In the genomic region with DNA sequence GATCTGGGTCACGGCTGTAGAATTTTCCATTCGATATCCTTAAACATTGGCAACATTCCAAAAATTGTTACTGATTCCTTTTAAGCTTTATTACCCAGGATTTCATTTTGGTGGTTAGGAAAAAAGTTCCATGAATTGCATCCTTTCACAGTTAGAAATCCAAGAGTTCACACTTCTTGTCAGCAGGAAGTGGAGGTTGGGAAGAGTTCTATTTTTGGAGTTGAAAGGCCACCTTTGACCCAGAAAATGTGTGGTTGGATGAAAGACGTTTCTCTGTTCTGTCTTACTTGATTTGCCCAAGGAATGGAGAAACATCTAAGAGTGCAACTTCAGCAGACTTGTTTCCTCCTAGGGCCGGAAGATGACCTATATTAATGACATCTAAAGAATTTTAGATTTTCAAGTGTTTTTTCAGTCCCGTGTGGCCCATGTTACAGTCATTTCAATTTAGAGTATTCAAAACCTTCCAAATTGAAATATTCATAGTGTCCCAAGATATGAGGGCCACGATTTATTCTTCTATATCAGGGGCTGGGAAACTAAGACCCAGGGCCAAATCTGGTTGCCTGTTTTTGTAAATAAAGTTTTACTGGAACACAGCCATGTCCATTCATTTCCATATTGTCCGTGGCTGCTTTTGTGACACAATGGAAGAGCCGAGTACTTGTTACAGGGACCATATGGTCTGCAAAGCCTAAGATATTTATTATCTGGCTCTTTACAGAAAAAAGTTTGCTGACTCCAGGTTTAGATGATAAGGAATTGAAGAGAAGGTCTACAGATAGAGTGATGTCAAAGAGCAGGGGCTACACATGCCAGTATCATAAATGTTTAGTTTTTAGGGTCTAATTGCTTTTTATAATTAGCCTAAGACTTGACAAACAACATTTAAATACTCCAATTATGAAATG, we compare ENCODE assay signal across 15 cellular contexts. TPM values are rescaled to one million over a fixed set of nuclear protein-coding genes. Genes with fewer than 3 reads are reported as not detected.
DNase-seq lines count a peak whose midpoint lies in the region; ATAC-seq and TF ChIP-seq lines count a peak whose summit lies in the region.
"Had no signal": no experiment of that assay in that cellular context is flagged by ENCODE, and none has a peak within 500 bp of the region (broad histone marks: within the 10 kb centered on the region; RNA-seq: fewer than 3 reads in every experiment).

No MANE protein-coding gene starts in this region.

- peak overlapping the region; percentile 43 for H3K4me2 ChIP-seq in smooth muscle cell

- peak overlapping the region; percentile 27 for H3K27ac ChIP-seq in smooth muscle cell (ENCODE audit: low read depth)
- H3K27ac ChIP-seq: 22Rv1 had no signal

- H3K4me1 Mint-ChIP-seq in T-helper 17 cell = peaks cover 16% of the 10 kb centered on the region

- H3K27ac Mint-ChIP-seq in T-helper 17 cell = no peak overlapping the region
- H3K27ac Mint-ChIP-seq: activated CD4-positive, alpha-beta memory T cell treated with anti-CD3 and anti-CD28 coated beads, Interleukin-2, amount 10 ng/mL, durations not matched to agents 7 days and 5 days; natural killer cell had no signal

- H4K20me1 ChIP-seq in smooth muscle cell (ENCODE audit: low read depth) = no peaks in the 10 kb centered on the region

- H3K4me3 Mint-ChIP-seq in T-helper 17 cell = peak overlapping the region; percentile 36
- H3K4me3 Mint-ChIP-seq: activated CD4-positive, alpha-beta memory T cell treated with anti-CD3 and anti-CD28 coated beads, Interleukin-2, amount 10 ng/mL, durations not matched to agents 7 days and 5 days; natural killer cell had no signal

- H2AFZ ChIP-seq in smooth muscle cell (ENCODE audit: low read depth) = no peak overlapping the region

- ATAC-seq in T-helper 17 cell = no peak
- no peak for ATAC-seq in HG03460 (IDR thresholded peaks at IDR 0.05; ENCODE audit: unreplicated experiment)
- no peak for ATAC-seq in GM21825 (IDR thresholded peaks at IDR 0.05; ENCODE audit: unreplicated experiment)
- ATAC-seq: left colon, natural killer cell had no signal

- peak; percentile 25 for DNase-seq in DMS 273 (lab: John Stamatoyannopoulos, UW; ENCODE audit: unreplicated experiment)
- no peak for DNase-seq in DMS 273 treated with DMSO at 0.1 percent for 48 hours (lab: John Stamatoyannopoulos, UW)
- no peak for DNase-seq in T-helper 17 cell
- peak; percentile 51 for DNase-seq in fibroblast of villous mesenchyme (ENCODE audit: low read depth)
- no peak for DNase-seq in smooth muscle cell (lab: John Stamatoyannopoulos, UW; ENCODE audit: unreplicated experiment)
- DNase-seq in ureter (ENCODE audit: low spot score) = no peak
- DNase-seq: activated CD4-positive, alpha-beta memory T cell treated with anti-CD3 and anti-CD28 coated beads, Interleukin-2, amount 10 ng/mL, durations not matched to agents 7 days and 5 days; activated gamma-delta T cell; Calu3; left colon; natural killer cell; T-helper 2 cell had no signal

- H3K9me3 ChIP-seq in T-helper 17 cell (ENCODE audit: control insufficient read depth, low read length, poor library complexity, severe bottlenecking) (no peaks in the 10 kb centered on the region), smooth muscle cell (replicated peaks; ENCODE audit: low read depth) (no peaks in the 10 kb centered on the region)

- H3K36me3 Mint-ChIP-seq in T-helper 17 cell (ENCODE audit: low read depth) = peaks cover 7% of the 10 kb centered on the region
- H3K36me3 Mint-ChIP-seq: natural killer cell had no signal

- H3K79me2 ChIP-seq in smooth muscle cell (ENCODE audit: low read depth) = no peaks in the 10 kb centered on the region

- no peaks in the 10 kb centered on the region for H3K27me3 Mint-ChIP-seq in T-helper 17 cell

- H3K4me3 ChIP-seq in fibroblast of villous mesenchyme (ENCODE audit: low read depth, low read length) = no peak overlapping the region
- no peak overlapping the region for H3K4me3 ChIP-seq in smooth muscle cell

- 66% methylated on average over 8 of the region's 8 CpGs for WGBS in smooth muscle cell (ENCODE audit: low lambda C conversion rate)

- H3K27me3 ChIP-seq in smooth muscle cell (ENCODE audit: low read depth) = no peaks in the 10 kb centered on the region

- no peak overlapping the region for H3K9ac ChIP-seq in smooth muscle cell (ENCODE audit: low read depth)

- TF ChIP-seq CTCF in fibroblast of villous mesenchyme (IDR thresholded peaks at IDR 0.05; ENCODE audit: insufficient read depth, low read depth, low read length) = no peak
- no peak for TF ChIP-seq CTCF in smooth muscle cell (IDR thresholded peaks at IDR 0.05; ENCODE audit: borderline replicate concordance, insufficient read depth, poor library complexity, severe bottlenecking)

- H3K36me3 ChIP-seq in smooth muscle cell (ENCODE audit: low read depth) = no peaks in the 10 kb centered on the region

- H3K4me1 ChIP-seq in smooth muscle cell (ENCODE audit: low read depth) = peaks cover 4% of the 10 kb centered on the region

- no peaks in the 10 kb centered on the region for H3F3A ChIP-seq in smooth muscle cell (ENCODE audit: low read depth)

RNA-seq across cellular contexts. Expression of a gene that starts 50.2 kb away (rescaled TPM):
- total RNA-seq in T-helper 17 cell (1 to 10 TPM; 8.0 to 8.2 TPM), fibroblast of villous mesenchyme (0.64 and 0.86 TPM in 2 replicates), smooth muscle cell (2.0 and 3.1 TPM in 2 replicates), ureter (0.83 TPM)
- 2.3 and 3.1 TPM in 2 replicates for polyA plus RNA-seq in smooth muscle cell

Comparison
In these comparisons a context has a peak if more than half of its experiments do, and no peak if none do; other contexts are left out.
1. DNase-seq: peak in DMS 273 (single experiment) and fibroblast of villous mesenchyme (single experiment); none in DMS 273 treated with DMSO at 0.1 percent for 48 hours (single experiment), T-helper 17 cell (0 of 3), smooth muscle cell (single experiment) and ureter (single experiment).